In genomic region chr20:47689726-47690125, GRCh38 we compare ENCODE assay signal across 19 cellular contexts.
"Had no signal": no experiment of that assay in that cellular context is flagged by ENCODE, and none has a peak within 500 bp of the region (broad histone marks: within the 10 kb centered on the region; RNA-seq: fewer than 3 reads in every experiment).

No MANE protein-coding gene starts in this region.

- H3K27ac Mint-ChIP-seq: stimulated activated memory B cell treated with anti-CD40 and anti-IgM and Interleukin-4, amounts not matched to agents 10 μg/mL and 1 μg/mL and 100 μg/mL, for 72 hours; stimulated activated naive CD8-positive, alpha-beta T cell treated with anti-CD3 and anti-CD28 coated beads, Interleukin-15, amount 100 ng/mL, for 72 hours had no signal

- ATAC-seq: foreskin keratinocyte; heart left ventricle; naive thymus-derived CD4-positive, alpha-beta T cell; psoas muscle; sciatic nerve; stimulated activated memory B cell treated with anti-CD40 and anti-IgM and Interleukin-4, amounts not matched to agents 10 μg/mL and 1 μg/mL and 100 μg/mL, for 72 hours; stimulated activated naive CD8-positive, alpha-beta T cell treated with anti-CD3 and anti-CD28 coated beads, Interleukin-15, amount 100 ng/mL, for 72 hours had no signal

- H3K9me3 Mint-ChIP-seq: stimulated activated memory B cell treated with anti-CD40 and anti-IgM and Interleukin-4, amounts not matched to agents 10 μg/mL and 1 μg/mL and 100 μg/mL, for 72 hours had no signal

- DNase-seq: cortex of kidney; effector memory CD4-positive, alpha-beta T cell; erythroblast; foreskin keratinocyte; heart left ventricle; hippocampal formation; mammary epithelial cell; naive thymus-derived CD4-positive, alpha-beta T cell; spleen; stimulated activated CD4-positive, alpha-beta T cell treated with anti-CD3 and anti-CD28 coated beads, Interleukin-15, amount 100 ng/mL, for 24 hours; stimulated activated CD4-positive, alpha-beta T cell treated with anti-CD3 and anti-CD28 coated beads, Interleukin-1b, Interleukin-23, amount 100 ng/mL, for 48 hours; stimulated activated CD4-positive, alpha-beta T cell treated with anti-CD3 and anti-CD28 coated beads, Interleukin-4, amount 100 ng/mL, for 24 hours; stimulated activated naive CD8-positive, alpha-beta T cell treated with anti-CD3 and anti-CD28 coated beads, Interleukin-15, amount 100 ng/mL, for 72 hours; testis had no signal

- H3K36me3 Mint-ChIP-seq: naive thymus-derived CD4-positive, alpha-beta T cell; stimulated activated memory B cell treated with anti-CD40 and anti-IgM and Interleukin-4, amounts not matched to agents 10 μg/mL and 1 μg/mL and 100 μg/mL, for 72 hours had no signal

- H3K36me3 ChIP-seq: spleen had no signal

- H3K9me3 ChIP-seq: neutrophil, testis had no signal

- H3K4me1 ChIP-seq: foreskin keratinocyte, heart left ventricle, psoas muscle, spleen, testis, tibial nerve had no signal

- H3K4me3 Mint-ChIP-seq: naive thymus-derived CD4-positive, alpha-beta T cell; stimulated activated memory B cell treated with anti-CD40 and anti-IgM and Interleukin-4, amounts not matched to agents 10 μg/mL and 1 μg/mL and 100 μg/mL, for 72 hours; stimulated activated naive CD8-positive, alpha-beta T cell treated with anti-CD3 and anti-CD28 coated beads, Interleukin-15, amount 100 ng/mL, for 72 hours had no signal

- H3K27ac ChIP-seq: foreskin keratinocyte, heart left ventricle, neutrophil, psoas muscle, spleen, testis, tibial nerve had no signal

- H3K4me1 Mint-ChIP-seq: stimulated activated naive CD8-positive, alpha-beta T cell treated with anti-CD3 and anti-CD28 coated beads, Interleukin-15, amount 100 ng/mL, for 72 hours had no signal

- H3K27me3 ChIP-seq: foreskin keratinocyte, heart left ventricle, neutrophil, spleen, testis, tibial nerve had no signal

- H3K4me3 ChIP-seq: heart left ventricle, psoas muscle, spleen, testis, tibial nerve had no signal
